Comparison of ENCODE assay signal across 2 cellular contexts in the genomic region with DNA sequence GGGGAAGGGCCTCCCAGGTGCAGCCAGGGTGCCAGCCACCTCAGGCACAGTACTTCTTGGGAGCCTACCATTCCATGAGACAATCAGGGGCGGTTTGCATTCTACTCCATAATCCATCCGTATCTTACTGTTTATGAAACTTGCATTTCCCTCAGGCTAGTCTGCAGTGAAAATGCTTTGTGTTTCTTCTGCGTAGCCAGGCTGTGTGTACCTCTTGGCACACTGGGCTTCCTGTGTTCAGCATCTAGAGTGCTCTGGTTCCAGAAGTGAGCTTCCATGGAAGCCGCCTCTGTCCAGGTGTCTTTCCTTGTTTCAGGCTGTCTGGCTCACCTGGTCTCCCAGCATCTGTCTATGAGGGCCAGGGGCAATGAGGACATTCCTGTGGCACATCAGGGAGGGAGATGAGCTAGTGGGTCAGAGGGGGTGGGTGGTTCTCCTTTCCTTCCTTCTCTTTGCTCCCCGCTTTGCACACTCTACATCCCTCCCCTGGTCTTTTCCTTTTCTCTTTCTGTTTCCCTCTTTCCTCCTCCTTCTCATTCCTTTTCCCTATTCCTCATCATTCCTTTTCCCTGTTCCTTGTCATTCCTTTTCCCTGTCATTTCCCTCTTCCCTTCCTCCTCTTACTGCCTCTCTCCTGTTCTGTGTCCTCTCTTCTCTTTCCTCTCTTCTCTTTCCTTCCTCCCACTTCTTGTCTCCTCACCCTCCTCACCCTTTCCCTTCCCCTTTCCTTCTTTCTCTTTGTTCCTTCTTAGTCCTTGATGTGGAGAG.
A peak's percentile ranks its signal among the peaks of the same experiment; 100 is the strongest.
TF ChIP-seq lines count a peak whose summit lies in the region.

No MANE protein-coding gene starts in this region.

TF ChIP-seq in HepG2, 621 proteins besides CTCF, POLR2A, EP300 and RAD21 (continued from another document):
- TF ChIP-seq FOXK2 (IDR thresholded peaks at IDR 0.05) (peak; percentile 23; the same call in 1 of the 2 replicates), NONO (IDR thresholded peaks at IDR 0.05) (peak; percentile 74; the same call in 1 of the 2 replicates), NONO (CRISPR knock-in tag; conservative IDR thresholded peaks at IDR 0.05) (no peak), SOX6 (IDR thresholded peaks at IDR 0.05) (peak; percentile 51; the same call in 1 of the 2 replicates), SOX6 (CRISPR knock-in tag; IDR thresholded peaks at IDR 0.05) (no peak), PLRG1 (conservative IDR thresholded peaks at IDR 0.05) (0 out of 2 replicates have a peak, but pooled peaks have one; percentile 52), ZNF781 (CRISPR knock-in tag; IDR thresholded peaks at IDR 0.05; ENCODE audit: borderline replicate concordance, not compliant biosample characterization) (no peak), NBN (conservative IDR thresholded peaks at IDR 0.05) (peak; percentile 77; the same call in 1 of the 2 replicates), ZNF3 (CRISPR knock-in tag; IDR thresholded peaks at IDR 0.05) (no peak), LCORL (IDR thresholded peaks at IDR 0.05) (0 out of 2 replicates have a peak, but pooled peaks have one; percentile 28), LCORL (CRISPR knock-in tag; IDR thresholded peaks at IDR 0.05) (no peak), ATM (IDR thresholded peaks at IDR 0.05; ENCODE audit: borderline replicate concordance) (peak; percentile 74; the same call in 1 of the 2 replicates), PHB2 (IDR thresholded peaks at IDR 0.05; ENCODE audit: partially characterized antibody) (peak; percentile 35), ZNF841 (CRISPR knock-in tag; IDR thresholded peaks at IDR 0.05; ENCODE audit: borderline replicate concordance) (no peak), FOXP1 (IDR thresholded peaks at IDR 0.05) (peak; percentile 38; the same call in 1 of the 2 replicates), FOXP1 (CRISPR knock-in tag; IDR thresholded peaks at IDR 0.05) (no peak)
- TF ChIP-seq, protein P1, sequence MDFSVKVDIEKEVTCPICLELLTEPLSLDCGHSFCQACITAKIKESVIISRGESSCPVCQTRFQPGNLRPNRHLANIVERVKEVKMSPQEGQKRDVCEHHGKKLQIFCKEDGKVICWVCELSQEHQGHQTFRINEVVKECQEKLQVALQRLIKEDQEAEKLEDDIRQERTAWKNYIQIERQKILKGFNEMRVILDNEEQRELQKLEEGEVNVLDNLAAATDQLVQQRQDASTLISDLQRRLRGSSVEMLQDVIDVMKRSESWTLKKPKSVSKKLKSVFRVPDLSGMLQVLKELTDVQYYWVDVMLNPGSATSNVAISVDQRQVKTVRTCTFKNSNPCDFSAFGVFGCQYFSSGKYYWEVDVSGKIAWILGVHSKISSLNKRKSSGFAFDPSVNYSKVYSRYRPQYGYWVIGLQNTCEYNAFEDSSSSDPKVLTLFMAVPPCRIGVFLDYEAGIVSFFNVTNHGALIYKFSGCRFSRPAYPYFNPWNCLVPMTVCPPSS (IDR thresholded peaks at IDR 0.05), result peak; percentile 81; the same call in 1 of the 2 replicates

TF ChIP-seq in endothelial cell of umbilical vein, 7 proteins besides CTCF, POLR2A, EP300 and RAD21:
- no peak for TF ChIP-seq JUN (IDR thresholded peaks at IDR 0.05; ENCODE audit: borderline replicate concordance, insufficient read depth, insufficient read length, low read depth)
- no peak for TF ChIP-seq EZH2 (IDR thresholded peaks at IDR 0.05; ENCODE audit: borderline replicate concordance, low read depth, low read length, severe bottlenecking)
- TF ChIP-seq POLR2AphosphoS5 (IDR thresholded peaks at IDR 0.05; ENCODE audit: insufficient read depth, low read depth, low read length), result no peak
- TF ChIP-seq, protein P2, sequence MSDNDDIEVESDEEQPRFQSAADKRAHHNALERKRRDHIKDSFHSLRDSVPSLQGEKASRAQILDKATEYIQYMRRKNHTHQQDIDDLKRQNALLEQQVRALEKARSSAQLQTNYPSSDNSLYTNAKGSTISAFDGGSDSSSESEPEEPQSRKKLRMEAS (IDR thresholded peaks at IDR 0.05; ENCODE audit: insufficient read depth, insufficient read length), result no peak
- TF ChIP-seq GATA2 (IDR thresholded peaks at IDR 0.05; ENCODE audit: insufficient read depth, insufficient read length, low read depth, low read length), result no peak
- no peak for TF ChIP-seq FOS (IDR thresholded peaks at IDR 0.05; ENCODE audit: borderline replicate concordance, insufficient read depth, low read length)
- TF ChIP-seq MYC (IDR thresholded peaks at IDR 0.05; ENCODE audit: low read depth, low read length), result no peak
